ENCODE assay signal across 24 cellular contexts in genomic region chr17:5562661-5563360, GRCh38. TPM values are rescaled to one million over a fixed set of nuclear protein-coding genes. Genes with fewer than 3 reads are reported as not detected.
A peak's percentile ranks its signal among the peaks of the same experiment; 100 is the strongest.
DNase-seq lines count a peak whose midpoint lies in the region; ATAC-seq and TF ChIP-seq lines count a peak whose summit lies in the region.
"Had no signal": no experiment of that assay in that cellular context is flagged by ENCODE, and none has a peak within 500 bp of the region (broad histone marks: within the 10 kb centered on the region; RNA-seq: fewer than 3 reads in every experiment).

No MANE protein-coding gene starts in this region.

- peaks cover 57% of the 10 kb centered on the region for H3K4me1 Mint-ChIP-seq in CD4-positive, alpha-beta T cell (ENCODE audit: low read depth)
- peaks cover 8% of the 10 kb centered on the region for H3K4me1 Mint-ChIP-seq in activated T-helper 2 cell treated with anti-CD3 and anti-CD28 coated beads, Interferon-gamma antibody, Interleukin-2, Interleukin-4, amounts not matched to agents 10 μg/mL and 5 μg/mL and 100 μg/mL, durations not matched to agents 14 hours and 24 hours and 36 hours (ENCODE audit: low read depth)
- peaks cover 30 to 57% (median 42%) of the 10 kb centered on the region in 4 donors for H3K4me1 Mint-ChIP-seq in naive thymus-derived CD8-positive, alpha-beta T cell
- H3K4me1 Mint-ChIP-seq: endodermal cell, mesothelial cell of epicardium had no signal

- H3K27me3 ChIP-seq in CD4-positive, alpha-beta T cell (ENCODE audit: control insufficient read depth, insufficient read depth, low read length), result no peaks in the 10 kb centered on the region
- H3K27me3 ChIP-seq: brain microvascular endothelial cell, MG63, tibial nerve had no signal

- no peak overlapping the region for H3K27ac ChIP-seq in CD4-positive, alpha-beta T cell (ENCODE audit: low read depth, low read length)
- H3K27ac ChIP-seq: brain microvascular endothelial cell, HL-60, prostate gland, tibial nerve had no signal

- H3K9me3 ChIP-seq in CD4-positive, alpha-beta T cell (ENCODE audit: control insufficient read depth, low read length), result no peaks in the 10 kb centered on the region
- H3K9me3 ChIP-seq: prostate gland, SK-N-SH had no signal

- no peaks in the 10 kb centered on the region for H3K27me3 Mint-ChIP-seq in CD4-positive, alpha-beta T cell
- H3K27me3 Mint-ChIP-seq in activated T-helper 2 cell treated with anti-CD3 and anti-CD28 coated beads, Interferon-gamma antibody, Interleukin-2, Interleukin-4, amounts not matched to agents 10 μg/mL and 5 μg/mL and 100 μg/mL, durations not matched to agents 14 hours and 24 hours and 36 hours (ENCODE audit: low read depth), result no peaks in the 10 kb centered on the region
- H3K27me3 Mint-ChIP-seq in naive thymus-derived CD8-positive, alpha-beta T cell, result no peaks in the 10 kb centered on the region
- H3K27me3 Mint-ChIP-seq: activated CD8-positive, alpha-beta memory T cell treated with anti-CD3 and anti-CD28 coated beads, Interleukin-2, amount 10 ng/mL, durations not matched to agents 7 days and 5 days; stimulated activated memory B cell treated with anti-CD40 and anti-IgM and Interleukin-4, amounts not matched to agents 10 μg/mL and 1 μg/mL and 100 μg/mL, for 72 hours had no signal

- intact Hi-C loops in CD4-positive, alpha-beta T cell (cut with DNase I, micrococcal nuclease), result no loop called here
- intact Hi-C loops in activated T-helper 2 cell treated with anti-CD3 and anti-CD28 coated beads, Interferon-gamma antibody, Interleukin-2, Interleukin-4, amounts not matched to agents 10 μg/mL and 5 μg/mL and 100 μg/mL, durations not matched to agents 14 hours and 24 hours and 36 hours (cut with micrococcal nuclease), result no loop called here

- no peak overlapping the region for H3K4me3 Mint-ChIP-seq in CD4-positive, alpha-beta T cell
- no peak overlapping the region for H3K4me3 Mint-ChIP-seq in activated T-helper 2 cell treated with anti-CD3 and anti-CD28 coated beads, Interferon-gamma antibody, Interleukin-2, Interleukin-4, amounts not matched to agents 10 μg/mL and 5 μg/mL and 100 μg/mL, durations not matched to agents 14 hours and 24 hours and 36 hours (ENCODE audit: low read depth)
- H3K4me3 Mint-ChIP-seq in naive thymus-derived CD8-positive, alpha-beta T cell, result peak overlapping the region; percentile 2 to 66 (median 49)
- H3K4me3 Mint-ChIP-seq: activated CD8-positive, alpha-beta memory T cell treated with anti-CD3 and anti-CD28 coated beads, Interleukin-2, amount 10 ng/mL, durations not matched to agents 7 days and 5 days; endodermal cell; mesothelial cell of epicardium; stimulated activated memory B cell treated with anti-CD40 and anti-IgM and Interleukin-4, amounts not matched to agents 10 μg/mL and 1 μg/mL and 100 μg/mL, for 72 hours had no signal

- CTCF ChIA-PET in CD4-positive, alpha-beta T cell (lab: Charles Lee), result no interaction called here
- CTCF ChIA-PET in GM10248 (lab: Yijun Ruan, JAX), result no interaction called here

- DNase-seq in CD4-positive, alpha-beta T cell, result no peak
- peak; percentile 5 for DNase-seq in GM10248 (ENCODE audit: extremely low spot score)
- DNase-seq in activated T-helper 2 cell treated with anti-CD3 and anti-CD28 coated beads, Interferon-gamma antibody, Interleukin-2, Interleukin-4, amounts not matched to agents 10 μg/mL and 5 μg/mL and 100 μg/mL, durations not matched to agents 14 hours and 24 hours and 36 hours (ENCODE audit: low spot score), result no peak
- DNase-seq in naive thymus-derived CD8-positive, alpha-beta T cell, result peak in 4 of 10 donors; percentile 24 to 72 (median 54)
- no peak for DNase-seq in iPS-NIHi7 (ENCODE audit: extremely low spot score)
- DNase-seq in stimulated activated CD4-positive, alpha-beta T cell treated with anti-CD3 and anti-CD28 coated beads, Interleukin-2, amount 100 ng/mL, for 48 hours, result no peak
- DNase-seq in dermis blood vessel endothelial cell, result no peak
- DNase-seq: activated CD4-positive, CD25-positive, alpha-beta regulatory T cell; activated CD8-positive, alpha-beta memory T cell treated with anti-CD3 and anti-CD28 coated beads, Interleukin-2, amount 10 ng/mL, durations not matched to agents 7 days and 5 days; AML-193; brain microvascular endothelial cell; endodermal cell; left colon; MG63; NCI-H146; NCI-H2171 treated with DMSO at 0.1 percent for 48 hours; NCI-H526; RPMI8226; SK-N-SH had no signal

- POLR2A ChIA-PET in CD4-positive, alpha-beta T cell (lab: Charles Lee), result no interaction called here
- POLR2A ChIA-PET in GM10248 (lab: Yijun Ruan, JAX), result no interaction called here
- POLR2A ChIA-PET in naive thymus-derived CD8-positive, alpha-beta T cell (lab: Charles Lee), result no interaction called here

- H3K36me3 Mint-ChIP-seq in CD4-positive, alpha-beta T cell (ENCODE audit: low read depth), result peaks cover 88% of the 10 kb centered on the region
- H3K36me3 Mint-ChIP-seq in activated T-helper 2 cell treated with anti-CD3 and anti-CD28 coated beads, Interferon-gamma antibody, Interleukin-2, Interleukin-4, amounts not matched to agents 10 μg/mL and 5 μg/mL and 100 μg/mL, durations not matched to agents 14 hours and 24 hours and 36 hours (ENCODE audit: low read depth), result peaks cover 46% of the 10 kb centered on the region
- peaks cover 4 to 50% (median 26%) of the 10 kb centered on the region in 3 donors for H3K36me3 Mint-ChIP-seq in naive thymus-derived CD8-positive, alpha-beta T cell
- H3K36me3 Mint-ChIP-seq: mesothelial cell of epicardium had no signal

- peak overlapping the region; percentile 1 for H3K27ac Mint-ChIP-seq in CD4-positive, alpha-beta T cell
- H3K27ac Mint-ChIP-seq in activated T-helper 2 cell treated with anti-CD3 and anti-CD28 coated beads, Interferon-gamma antibody, Interleukin-2, Interleukin-4, amounts not matched to agents 10 μg/mL and 5 μg/mL and 100 μg/mL, durations not matched to agents 14 hours and 24 hours and 36 hours, result peak overlapping the region; percentile 53
- peak overlapping the region; percentile 63 to 90 (median 76) for H3K27ac Mint-ChIP-seq in naive thymus-derived CD8-positive, alpha-beta T cell
- H3K27ac Mint-ChIP-seq: activated CD8-positive, alpha-beta memory T cell treated with anti-CD3 and anti-CD28 coated beads, Interleukin-2, amount 10 ng/mL, durations not matched to agents 7 days and 5 days; endodermal cell; mesothelial cell of epicardium; stimulated activated memory B cell treated with anti-CD40 and anti-IgM and Interleukin-4, amounts not matched to agents 10 μg/mL and 1 μg/mL and 100 μg/mL, for 72 hours had no signal

- no peak for TF ChIP-seq CTCF in CD4-positive, alpha-beta T cell (IDR thresholded peaks at IDR 0.05)
- TF ChIP-seq CTCF in GM10248 (IDR thresholded peaks at IDR 0.05; ENCODE audit: control extremely low read depth, extremely low read depth, low read depth, missing control alignments), result no peak

- no peaks in the 10 kb centered on the region for H3K9me3 Mint-ChIP-seq in CD4-positive, alpha-beta T cell
- no peaks in the 10 kb centered on the region for H3K9me3 Mint-ChIP-seq in activated T-helper 2 cell treated with anti-CD3 and anti-CD28 coated beads, Interferon-gamma antibody, Interleukin-2, Interleukin-4, amounts not matched to agents 10 μg/mL and 5 μg/mL and 100 μg/mL, durations not matched to agents 14 hours and 24 hours and 36 hours
- H3K9me3 Mint-ChIP-seq in naive thymus-derived CD8-positive, alpha-beta T cell, result peaks cover 0 to 8% (median 0%) of the 10 kb centered on the region in 9 donors
- H3K9me3 Mint-ChIP-seq: endodermal cell; mesothelial cell of epicardium; stimulated activated memory B cell treated with anti-CD40 and anti-IgM and Interleukin-4, amounts not matched to agents 10 μg/mL and 1 μg/mL and 100 μg/mL, for 72 hours had no signal

- no peak for ATAC-seq in CD4-positive, alpha-beta T cell (ENCODE audit: poor library complexity)
- peak; percentile 87 to 95 for ATAC-seq in naive thymus-derived CD8-positive, alpha-beta T cell
- ATAC-seq: activated CD8-positive, alpha-beta memory T cell treated with anti-CD3 and anti-CD28 coated beads, Interleukin-2, amount 10 ng/mL, durations not matched to agents 7 days and 5 days; left colon; stimulated activated memory B cell treated with anti-CD40 and anti-IgM and Interleukin-4, amounts not matched to agents 10 μg/mL and 1 μg/mL and 100 μg/mL, for 72 hours had no signal

RNA-seq across cellular contexts. Expression of gene NLRP1, which starts 21.5 kb away (rescaled TPM):
- total RNA-seq in CD4-positive, alpha-beta T cell, result 100 to 1,000 TPM; 254 to 258 TPM
- 26.3 and 26.9 TPM in 2 replicates for total RNA-seq in activated T-helper 2 cell treated with anti-CD3 and anti-CD28 coated beads, Interferon-gamma antibody, Interleukin-2, Interleukin-4, amounts not matched to agents 10 μg/mL and 5 μg/mL and 100 μg/mL, durations not matched to agents 14 hours and 24 hours and 36 hours
- 100 to 1,000 TPM; 354 to 370 TPM for total RNA-seq in naive thymus-derived CD8-positive, alpha-beta T cell
- 10 to 100 TPM; 18.4 to 47.9 (median 33.2) TPM for polyA plus RNA-seq in naive thymus-derived CD8-positive, alpha-beta T cell
- total RNA-seq in dermis blood vessel endothelial cell, result 15.4 and 16.7 TPM in 2 replicates

Comparison
In these comparisons a context has a peak if more than half of its experiments do, and no peak if none do; other contexts are left out.
1. H3K27ac Mint-ChIP-seq: peak in every context shown above with its lines; median percentile 76 in naive thymus-derived CD8-positive, alpha-beta T cell; 53 in activated T-helper 2 cell treated with anti-CD3 and anti-CD28 coated beads, Interferon-gamma antibody, Interleukin-2, Interleukin-4, amounts not matched to agents 10 μg/mL and 5 μg/mL and 100 μg/mL, durations not matched to agents 14 hours and 24 hours and 36 hours; 1 in CD4-positive, alpha-beta T cell.
2. H3K4me3 Mint-ChIP-seq: peak in naive thymus-derived CD8-positive, alpha-beta T cell (10 of 10); none in CD4-positive, alpha-beta T cell (single experiment) and activated T-helper 2 cell treated with anti-CD3 and anti-CD28 coated beads, Interferon-gamma antibody, Interleukin-2, Interleukin-4, amounts not matched to agents 10 μg/mL and 5 μg/mL and 100 μg/mL, durations not matched to agents 14 hours and 24 hours and 36 hours (single experiment).